Comparison of ENCODE assay signal across 8 cellular contexts in the genomic region with DNA sequence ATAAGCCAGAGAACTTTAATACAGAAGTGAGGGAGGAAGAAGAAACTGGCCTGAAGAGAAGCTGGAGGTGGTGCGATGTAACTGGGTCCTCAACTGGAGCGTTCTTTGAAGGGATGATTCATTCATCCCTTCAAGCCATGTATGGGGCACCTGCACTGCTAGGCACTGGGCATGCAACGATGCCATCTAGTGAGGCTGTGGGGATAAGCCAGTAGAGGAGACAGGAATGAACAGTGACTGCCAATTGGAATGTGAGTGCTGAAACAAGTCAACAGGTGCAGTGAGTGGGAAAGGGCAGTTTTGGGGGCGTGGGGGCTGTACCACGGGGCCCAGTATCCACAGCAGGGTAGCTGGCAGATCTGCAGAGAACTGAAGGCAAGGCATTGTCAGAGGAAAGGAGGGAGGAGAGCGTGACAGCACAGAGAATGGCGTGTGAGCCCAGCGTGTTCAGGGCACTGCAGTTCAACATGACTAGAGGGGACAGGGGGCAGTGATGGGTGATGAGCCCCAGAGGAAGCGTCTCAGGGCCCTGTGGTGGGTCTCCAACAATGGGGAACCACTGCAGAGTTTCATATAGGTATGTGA. TPM values are rescaled to one million over a fixed set of nuclear protein-coding genes. Genes with fewer than 3 reads are reported as not detected.
DNase-seq lines count a peak whose midpoint lies in the region; ATAC-seq and TF ChIP-seq lines count a peak whose summit lies in the region.

No MANE protein-coding gene starts in this region.

- ATAC-seq in activated naive CD8-positive, alpha-beta T cell treated with anti-CD3 and anti-CD28 coated beads, Interleukin-2, amount 50 U/mL, for 24 hours: peak; percentile 75
- ATAC-seq in CD8-positive, alpha-beta T cell: no peak
- ATAC-seq in HG03135 (IDR thresholded peaks at IDR 0.05; ENCODE audit: unreplicated experiment): no peak

- no peaks in the 10 kb centered on the region for H3K36me3 ChIP-seq in CD8-positive, alpha-beta T cell (ENCODE audit: insufficient read depth, low read length)

- peaks cover 14% of the 10 kb centered on the region for H3K27me3 Mint-ChIP-seq in activated naive CD8-positive, alpha-beta T cell treated with anti-CD3 and anti-CD28 coated beads, Interleukin-2, amount 50 U/mL, for 24 hours
- peaks cover 15% of the 10 kb centered on the region for H3K27me3 Mint-ChIP-seq in CD8-positive, alpha-beta T cell (ENCODE audit: low read depth)

- no peak for TF ChIP-seq CTCF in CD8-positive, alpha-beta T cell (IDR thresholded peaks at IDR 0.05)

- H3K4me1 Mint-ChIP-seq in activated naive CD8-positive, alpha-beta T cell treated with anti-CD3 and anti-CD28 coated beads, Interleukin-2, amount 50 U/mL, for 24 hours: peaks cover 17% of the 10 kb centered on the region
- peaks cover 13% of the 10 kb centered on the region for H3K4me1 Mint-ChIP-seq in CD8-positive, alpha-beta T cell (ENCODE audit: low read depth)

- peak; percentile 44 for DNase-seq in SIG-M5 treated with dmso at 0.1 percent for 504 hours (lab: John Stamatoyannopoulos, UW; ENCODE audit: unreplicated experiment)
- no peak for DNase-seq in SIG-M5 (lab: John Stamatoyannopoulos, UW)
- peak; percentile 57 for DNase-seq in MV-4-11 (lab: John Stamatoyannopoulos, UW)
- peak; percentile 38 for DNase-seq in activated naive CD8-positive, alpha-beta T cell treated with anti-CD3 and anti-CD28 coated beads, Interleukin-2, amount 50 U/mL, for 24 hours
- peak; percentile 7 for DNase-seq in middle frontal gyrus (ENCODE audit: extremely low spot score, low spot score)
- DNase-seq in SKM-1 treated with dmso at 0.1 percent for 144 hours (lab: John Stamatoyannopoulos, UW; ENCODE audit: unreplicated experiment): no peak
- no peak for DNase-seq in CD8-positive, alpha-beta T cell

- POLR2A ChIA-PET in CD8-positive, alpha-beta T cell (lab: Charles Lee): no interaction called here

- peaks cover 7% of the 10 kb centered on the region for H3K4me1 ChIP-seq in CD8-positive, alpha-beta T cell (ENCODE audit: insufficient read depth, low read length)

- peaks cover 1% of the 10 kb centered on the region for H3K27me3 ChIP-seq in CD8-positive, alpha-beta T cell (ENCODE audit: insufficient read depth, low read length)

- H3K36me3 Mint-ChIP-seq in activated naive CD8-positive, alpha-beta T cell treated with anti-CD3 and anti-CD28 coated beads, Interleukin-2, amount 50 U/mL, for 24 hours (ENCODE audit: low read depth): peaks cover 4% of the 10 kb centered on the region
- no peaks in the 10 kb centered on the region for H3K36me3 Mint-ChIP-seq in CD8-positive, alpha-beta T cell

- no peaks in the 10 kb centered on the region for H3K9me3 Mint-ChIP-seq in activated naive CD8-positive, alpha-beta T cell treated with anti-CD3 and anti-CD28 coated beads, Interleukin-2, amount 50 U/mL, for 24 hours
- H3K9me3 Mint-ChIP-seq in CD8-positive, alpha-beta T cell: no peaks in the 10 kb centered on the region

- intact Hi-C loops in CD8-positive, alpha-beta T cell (cut with DNase I, micrococcal nuclease): loop anchor here (5.0 to 10.0 kb wide), 3 partner anchors 248 to 1356 kb away; a partner anchor contains a TSS

- H3K4me3 Mint-ChIP-seq in activated naive CD8-positive, alpha-beta T cell treated with anti-CD3 and anti-CD28 coated beads, Interleukin-2, amount 50 U/mL, for 24 hours: no peak overlapping the region
- H3K4me3 Mint-ChIP-seq in CD8-positive, alpha-beta T cell: no peak overlapping the region

- no peak overlapping the region for H3K27ac ChIP-seq in CD8-positive, alpha-beta T cell (ENCODE audit: low read depth, low read length)

- CTCF ChIA-PET in CD8-positive, alpha-beta T cell (lab: Charles Lee): no interaction called here

- no peak overlapping the region for H3K4me3 ChIP-seq in CD8-positive, alpha-beta T cell (ENCODE audit: low read depth, low read length)

- no peaks in the 10 kb centered on the region for H3K9me3 ChIP-seq in CD8-positive, alpha-beta T cell (ENCODE audit: low read length)

- H3K27ac Mint-ChIP-seq in activated naive CD8-positive, alpha-beta T cell treated with anti-CD3 and anti-CD28 coated beads, Interleukin-2, amount 50 U/mL, for 24 hours: no peak overlapping the region
- H3K27ac Mint-ChIP-seq in CD8-positive, alpha-beta T cell: no peak overlapping the region

RNA-seq across cellular contexts. Expression of a gene that starts 3.8 kb away (rescaled TPM):
- total RNA-seq in CD8-positive, alpha-beta T cell: under 1 TPM; 0.81 to 0.95 TPM

RNA-seq across cellular contexts. Expression of a gene that starts 42.2 kb away (rescaled TPM):
- total RNA-seq in CD8-positive, alpha-beta T cell: 1,000 to 10,000 TPM; 2,675 to 2,824 TPM

Comparison
In these comparisons a context has a peak if more than half of its experiments do, and no peak if none do; other contexts are left out.
1. DNase-seq: peak in SIG-M5 treated with dmso at 0.1 percent for 504 hours (single experiment), MV-4-11 (single experiment), activated naive CD8-positive, alpha-beta T cell treated with anti-CD3 and anti-CD28 coated beads, Interleukin-2, amount 50 U/mL, for 24 hours (single experiment) and middle frontal gyrus (single experiment); none in SIG-M5 (single experiment), SKM-1 treated with dmso at 0.1 percent for 144 hours (single experiment) and CD8-positive, alpha-beta T cell (0 of 7).